In the genomic region with DNA sequence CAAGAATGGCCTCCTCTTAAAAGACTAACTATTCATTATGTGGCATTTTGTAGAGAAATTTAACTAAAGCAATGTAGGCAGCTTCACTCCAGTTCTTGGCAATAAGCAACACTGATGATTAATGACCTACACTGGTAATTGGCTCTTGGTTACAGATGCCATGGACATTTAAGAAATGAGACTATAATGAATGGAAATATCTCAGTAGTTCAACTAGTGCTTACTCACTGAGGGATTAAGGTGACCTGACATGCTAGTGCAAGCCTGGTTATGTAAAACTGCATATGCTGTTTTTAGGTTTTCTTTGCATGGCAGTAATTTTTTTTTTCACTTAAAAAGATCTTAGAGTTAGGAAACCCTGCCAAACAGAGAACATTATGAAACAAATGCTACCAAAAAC, we compare ENCODE assay signal across 20 cellular contexts.
DNase-seq lines count a peak whose midpoint lies in the region; ATAC-seq and TF ChIP-seq lines count a peak whose summit lies in the region.
"Had no signal": no experiment of that assay in that cellular context is flagged by ENCODE, and none has a peak within 500 bp of the region (broad histone marks: within the 10 kb centered on the region; RNA-seq: fewer than 3 reads in every experiment).

No MANE protein-coding gene starts in this region.

- in situ Hi-C loops in gastrocnemius medialis (cut with MboI; ENCODE audit: low sequenced_read_pairs in 4 of 4) = no loop called here

- H4K20me1 ChIP-seq in smooth muscle cell (ENCODE audit: low read depth) = no peaks in the 10 kb centered on the region

- TF ChIP-seq CTCF in smooth muscle cell (IDR thresholded peaks at IDR 0.05; ENCODE audit: borderline replicate concordance, insufficient read depth, poor library complexity, severe bottlenecking) = no peak
- TF ChIP-seq CTCF in gastrocnemius medialis (IDR thresholded peaks at IDR 0.05 in 4 of 5, conservative IDR thresholded peaks at IDR 0.05 in 1 of 5) = no peak
- no peak for TF ChIP-seq CTCF in ovary (IDR thresholded peaks at IDR 0.05)

- H3K36me3 ChIP-seq in adipocyte (ENCODE audit: control insufficient read depth, insufficient read depth, low read length, severe bottlenecking) = no peaks in the 10 kb centered on the region
- no peaks in the 10 kb centered on the region for H3K36me3 ChIP-seq in smooth muscle cell (ENCODE audit: low read depth)
- H3K36me3 ChIP-seq in gastrocnemius medialis = no peaks in the 10 kb centered on the region
- H3K36me3 ChIP-seq in ovary = no peaks in the 10 kb centered on the region

- H3F3A ChIP-seq in smooth muscle cell (ENCODE audit: low read depth) = no peaks in the 10 kb centered on the region

- no peak for TF ChIP-seq POLR2A in gastrocnemius medialis (IDR thresholded peaks at IDR 0.05)
- no peak for TF ChIP-seq POLR2A in ovary (IDR thresholded peaks at IDR 0.05)

- H3K9me3 ChIP-seq in adipocyte (ENCODE audit: control insufficient read depth, low read length) = no peaks in the 10 kb centered on the region
- H3K9me3 ChIP-seq in smooth muscle cell (replicated peaks; ENCODE audit: low read depth) = no peaks in the 10 kb centered on the region
- no peaks in the 10 kb centered on the region for H3K9me3 ChIP-seq in gastrocnemius medialis
- H3K9me3 ChIP-seq in ovary = no peaks in the 10 kb centered on the region

- peak overlapping the region; percentile 4 for H3K4me2 ChIP-seq in smooth muscle cell
- H3K4me2 ChIP-seq: GM23338 had no signal

- H3K27me3 ChIP-seq in adipocyte (replicated peaks; ENCODE audit: control insufficient read depth, insufficient read depth, low read length) (no peaks in the 10 kb centered on the region), smooth muscle cell (ENCODE audit: low read depth) (no peaks in the 10 kb centered on the region), gastrocnemius medialis (no peaks in the 10 kb centered on the region), ovary (no peaks in the 10 kb centered on the region)

- no peaks in the 10 kb centered on the region for H3K79me2 ChIP-seq in smooth muscle cell (ENCODE audit: low read depth)

- peak overlapping the region; percentile 48 for H3K27ac ChIP-seq in smooth muscle cell (ENCODE audit: low read depth)
- H3K27ac ChIP-seq in gastrocnemius medialis = no peak overlapping the region
- H3K27ac ChIP-seq in ovary = no peak overlapping the region
- H3K27ac ChIP-seq: 22Rv1 had no signal

- H3K4me3 ChIP-seq in adipocyte (ENCODE audit: low read length) = no peak overlapping the region
- H3K4me3 ChIP-seq in smooth muscle cell = no peak overlapping the region
- H3K4me3 ChIP-seq in gastrocnemius medialis = no peak overlapping the region
- no peak overlapping the region for H3K4me3 ChIP-seq in ovary
- H3K4me3 ChIP-seq: GM23338 had no signal

- H3K4me1 ChIP-seq in adipocyte (ENCODE audit: control insufficient read depth, insufficient read depth, low read length) (no peaks in the 10 kb centered on the region), smooth muscle cell (ENCODE audit: low read depth) (peaks cover 11% of the 10 kb centered on the region), gastrocnemius medialis (no peaks in the 10 kb centered on the region), ovary (ENCODE audit: insufficient read depth) (no peaks in the 10 kb centered on the region)

- no peak overlapping the region for H2AFZ ChIP-seq in smooth muscle cell (ENCODE audit: low read depth)
- H2AFZ ChIP-seq: GM23338 had no signal

- H3K9ac ChIP-seq in adipocyte (ENCODE audit: low read length) = no peak overlapping the region
- no peak overlapping the region for H3K9ac ChIP-seq in smooth muscle cell (ENCODE audit: low read depth)

- TF ChIP-seq EP300 in ovary (IDR thresholded peaks at IDR 0.05) = no peak

- peak; percentile 98 for ATAC-seq in esophagus mucosa
- ATAC-seq in gastrocnemius medialis = no peak
- ATAC-seq: GM23338 had no signal

- DNase-seq in NCI-H82 (lab: John Stamatoyannopoulos, UW) (peak; percentile 46), NCI-H82 treated with DMSO at 0.1 percent for 48 hours (lab: John Stamatoyannopoulos, UW; ENCODE audit: unreplicated experiment) (no peak), adipocyte (ENCODE audit: low read depth) (peak; percentile 57), smooth muscle cell (lab: John Stamatoyannopoulos, UW; ENCODE audit: unreplicated experiment) (no peak), gastrocnemius medialis (no peak), ovary (no peak), posterior cingulate gyrus (no peak)
- DNase-seq: C1 segment of cervical spinal cord, DMS 273 treated with DMSO at 0.1 percent for 48 hours, EL, Karpas-422, NCI-H1105 treated with DMSO at 0.1 percent for 48 hours, NCI-H1930, NCI-H2171, NCI-H446 treated with DMSO at 0.1 percent for 48 hours, NCI-H774, SIG-M5 had no signal

- intact Hi-C loops in gastrocnemius medialis (cut with DNase I; ENCODE audit: low total_unique reads) = no loop called here
- intact Hi-C loops in ovary (cut with DNase I) = no loop called here
- intact Hi-C loops in posterior cingulate gyrus (cut with DNase I) = no loop called here

Comparison
In these comparisons a context has a peak if more than half of its experiments do, and no peak if none do; other contexts are left out.
1. DNase-seq: peak in NCI-H82 (single experiment) and adipocyte (single experiment); none in NCI-H82 treated with DMSO at 0.1 percent for 48 hours (single experiment), smooth muscle cell (single experiment), gastrocnemius medialis (0 of 2), ovary (0 of 5) and posterior cingulate gyrus (0 of 10).